27 cellular contexts compared by ENCODE assay signal in genomic region chr5:11607944-11608343, GRCh38.
"Had no signal": no experiment of that assay in that cellular context is flagged by ENCODE, and none has a peak within 500 bp of the region (broad histone marks: within the 10 kb centered on the region; RNA-seq: fewer than 3 reads in every experiment).

No MANE protein-coding gene starts in this region.

- H3K27me3 ChIP-seq: colonic mucosa, esophagus squamous epithelium, gastrocnemius medialis, heart right ventricle, left lung had no signal

- H3K27ac ChIP-seq: colonic mucosa, epithelial cell of prostate, esophagus squamous epithelium, gastrocnemius medialis, heart right ventricle, left lung, lower lobe of right lung had no signal

- H3K27me3 Mint-ChIP-seq: dendritic cell treated with granulocyte-macrophage colony-stimulating factor and Interleukin-4, amounts not matched to agents 40 ng/mL and 50 ng/mL, for 4 days; effector memory CD8-positive, alpha-beta T cell; naive B cell had no signal

- H3K4me1 Mint-ChIP-seq: endodermal cell, mesothelial cell of epicardium, naive B cell had no signal

- ATAC-seq: effector memory CD8-positive, alpha-beta T cell; esophagus mucosa; gastrocnemius medialis; heart right ventricle; left cardiac atrium; left lung; left ventricle myocardium superior; lower lobe of right lung; mucosa of descending colon had no signal

- H3K9me3 Mint-ChIP-seq: endodermal cell, mesothelial cell of epicardium had no signal

- H3K4me3 ChIP-seq: colonic mucosa, esophagus squamous epithelium, gastrocnemius medialis, heart right ventricle, left lung, lower lobe of right lung, mucosa of descending colon had no signal

- H3K27ac Mint-ChIP-seq: dendritic cell treated with granulocyte-macrophage colony-stimulating factor and Interleukin-4, amounts not matched to agents 40 ng/mL and 50 ng/mL, for 4 days; effector memory CD8-positive, alpha-beta T cell; endodermal cell; mesothelial cell of epicardium had no signal

- DNase-seq: colonic mucosa; cortex of kidney; effector CD8-positive, alpha-beta T cell; effector memory CD8-positive, alpha-beta T cell; endodermal cell; erythroblast; esophagus squamous epithelium; foreskin fibroblast; foreskin melanocyte; gastrocnemius medialis; glutamatergic neuron; heart right ventricle; hippocampal formation; left cardiac atrium; left lung; left ventricle myocardium superior; lower lobe of right lung; mesenchymal stem cell; mucosa of descending colon; naive B cell had no signal

- H3K36me3 ChIP-seq: colonic mucosa, esophagus squamous epithelium, gastrocnemius medialis, heart right ventricle, left lung, lower lobe of right lung had no signal

- FAIRE-seq: endometrium, islet of Langerhans, keratinocyte had no signal

- H3K4me1 ChIP-seq: colonic mucosa, esophagus squamous epithelium, gastrocnemius medialis, left lung, lower lobe of right lung had no signal

- H3K9me3 ChIP-seq: colonic mucosa, esophagus squamous epithelium, gastrocnemius medialis, heart right ventricle, left lung, lower lobe of right lung, mucosa of descending colon had no signal

- H3K36me3 Mint-ChIP-seq: mesothelial cell of epicardium, naive B cell had no signal

- H3K4me3 Mint-ChIP-seq: dendritic cell treated with granulocyte-macrophage colony-stimulating factor and Interleukin-4, amounts not matched to agents 40 ng/mL and 50 ng/mL, for 4 days; effector memory CD8-positive, alpha-beta T cell; endodermal cell; mesothelial cell of epicardium; naive B cell had no signal
